ENCODE assay signal across 8 cellular contexts in the genomic region with DNA sequence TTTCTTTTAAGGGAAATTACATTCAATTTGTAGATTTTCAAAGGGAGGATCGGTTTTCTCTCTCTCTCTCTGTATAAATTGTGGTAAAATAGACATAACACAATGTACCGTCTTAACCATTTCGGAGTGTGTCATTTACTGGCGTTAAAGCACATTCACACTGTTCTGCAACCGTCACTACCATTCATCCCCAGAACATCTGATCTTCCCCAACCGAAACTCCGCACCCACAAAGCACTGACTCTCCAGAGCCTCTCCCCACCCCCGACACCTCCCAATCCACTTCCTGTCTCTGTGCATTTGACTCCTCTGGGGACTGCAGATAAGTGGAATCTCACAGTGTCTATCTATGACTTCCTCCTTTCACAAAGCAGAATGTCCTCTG. TPM values are rescaled to one million over a fixed set of nuclear protein-coding genes. Genes with fewer than 3 reads are reported as not detected.
A peak's percentile ranks its signal among the peaks of the same experiment; 100 is the strongest.
DNase-seq lines count a peak whose midpoint lies in the region; ATAC-seq and TF ChIP-seq lines count a peak whose summit lies in the region.

No MANE protein-coding gene starts in this region.

- TF ChIP-seq CTCF in GM12865 (IDR thresholded peaks at IDR 0.05; ENCODE audit: insufficient read depth, low read depth, low read length, missing control alignments) (no peak), endodermal cell (conservative IDR thresholded peaks at IDR 0.05) (no peak)

- ATAC-seq in GM21515 (IDR thresholded peaks at IDR 0.05; ENCODE audit: unreplicated experiment) (no peak), HG03095 (IDR thresholded peaks at IDR 0.05; ENCODE audit: unreplicated experiment) (no peak), GM21576 (IDR thresholded peaks at IDR 0.05; ENCODE audit: unreplicated experiment) (no peak), GM21367 (IDR thresholded peaks at IDR 0.05; ENCODE audit: unreplicated experiment) (no peak)

- no peaks in the 10 kb centered on the region for H3K36me3 ChIP-seq in endodermal cell (ENCODE audit: control insufficient read depth, insufficient read depth, low read length)

- DNase-seq in GM12865 (ENCODE audit: low read depth) (peak; percentile 73), SKM-1 treated with dmso at 0.1 percent for 144 hours (lab: John Stamatoyannopoulos, UW; ENCODE audit: unreplicated experiment) (peak; percentile 96), endodermal cell (no peak)
- peak; percentile 60 to 61 for DNase-seq in stimulated activated CD4-positive, alpha-beta T cell treated with anti-CD3 and anti-CD28 coated beads, Interleukin-2, amount 100 ng/mL, for 48 hours

- H3K4me1 ChIP-seq in endodermal cell (ENCODE audit: control insufficient read depth, insufficient read depth, low read length): no peaks in the 10 kb centered on the region

- H3K4me3 Mint-ChIP-seq in endodermal cell: no peak overlapping the region

- peaks cover 11% of the 10 kb centered on the region for H3K4me1 Mint-ChIP-seq in endodermal cell

- H3K4me3 ChIP-seq in GM12865 (ENCODE audit: low read depth, low read length) (no peak overlapping the region), endodermal cell (ENCODE audit: low read length) (no peak overlapping the region)

- H3K9me3 Mint-ChIP-seq in endodermal cell: peaks cover 5% of the 10 kb centered on the region

- H3K27ac ChIP-seq in endodermal cell (ENCODE audit: low read depth, low read length): no peak overlapping the region

- no peak overlapping the region for H3K9ac ChIP-seq in endodermal cell (ENCODE audit: extremely low read depth, low read length, poor library complexity, severe bottlenecking)

- H3K27me3 Mint-ChIP-seq in endodermal cell (ENCODE audit: insufficient read depth): no peaks in the 10 kb centered on the region

- peak overlapping the region; percentile 22 for H3K27ac Mint-ChIP-seq in endodermal cell

- no peaks in the 10 kb centered on the region for H3K9me3 ChIP-seq in endodermal cell (ENCODE audit: control insufficient read depth, low read length)

- H3K36me3 Mint-ChIP-seq in endodermal cell (ENCODE audit: low read depth): peaks cover 3% of the 10 kb centered on the region

- no peaks in the 10 kb centered on the region for H3K27me3 ChIP-seq in endodermal cell (ENCODE audit: control insufficient read depth, insufficient read depth, low read length, poor library complexity, severe bottlenecking)

- WGBS in endodermal cell (ENCODE audit: insufficient coverage in 1 of 2, insufficient read length in 1 of 2), 2 experiments: 92% methylated on average over 5 to 8 of the region's 8 CpGs

RNA-seq across cellular contexts. Expression of gene GRAMD4, which starts 15.9 kb away (rescaled TPM):
- 10 to 100 TPM; 38.0 to 43.3 TPM for total RNA-seq in endodermal cell
- 32.1 TPM for polyA plus RNA-seq in endodermal cell (2013, experiment 1 of 2)
- polyA plus RNA-seq in endodermal cell (2013, experiment 2 of 2): 27.6 TPM
